In the genomic region with DNA sequence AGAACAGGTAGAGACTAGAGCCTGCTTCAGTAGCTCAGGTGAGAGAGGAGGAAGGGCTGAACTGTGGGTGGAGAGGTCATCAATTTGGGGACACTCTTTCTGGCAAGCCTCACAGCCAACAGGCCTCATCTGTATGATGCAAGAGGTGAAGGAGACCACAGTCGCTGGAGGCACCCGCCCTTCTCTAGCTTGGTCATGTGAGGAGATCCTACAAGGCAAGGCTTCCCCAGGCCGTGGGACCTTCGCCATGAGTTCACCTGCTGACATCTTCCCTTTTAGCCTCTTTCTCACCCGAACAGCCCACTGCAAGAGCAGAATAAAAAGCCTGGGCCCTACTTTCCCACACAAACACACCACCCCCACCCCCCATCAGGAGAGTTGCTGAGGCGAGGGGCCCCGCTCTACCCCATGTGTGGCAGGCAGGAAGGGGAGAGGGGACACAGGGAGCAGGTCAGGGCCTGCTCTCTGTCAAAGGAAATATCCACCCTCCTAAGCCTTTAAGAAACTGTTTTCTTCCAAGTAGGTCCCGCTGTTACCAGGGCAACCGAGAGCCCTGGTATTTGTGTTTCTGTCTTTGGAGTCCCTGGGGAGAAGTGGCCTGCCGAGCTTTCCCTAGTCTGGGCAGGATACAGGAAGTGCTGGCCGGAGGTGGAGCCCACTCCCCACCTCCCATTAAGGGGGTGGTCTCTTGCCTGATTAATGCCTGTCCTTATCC, we compare ENCODE assay signal across 10 cellular contexts. TPM values are rescaled to one million over a fixed set of nuclear protein-coding genes. Genes with fewer than 3 reads are reported as not detected.
DNase-seq lines count a peak whose midpoint lies in the region; ATAC-seq and TF ChIP-seq lines count a peak whose summit lies in the region.
"Had no signal": no experiment of that assay in that cellular context is flagged by ENCODE, and none has a peak within 500 bp of the region (broad histone marks: within the 10 kb centered on the region; RNA-seq: fewer than 3 reads in every experiment).

No MANE protein-coding gene starts in this region.

- WGBS in ectodermal cell, 2 experiments, result 19 to 24% methylated on average over 8 to 11 of the region's 11 CpGs

- TF ChIP-seq POLR2A in vagina (IDR thresholded peaks at IDR 0.05), result no peak

- no peaks in the 10 kb centered on the region for H3K27me3 ChIP-seq in ectodermal cell (ENCODE audit: control insufficient read depth, insufficient read depth, low read length, poor library complexity, severe bottlenecking)
- H3K27me3 ChIP-seq in vagina, result no peaks in the 10 kb centered on the region

- H3K4me1 ChIP-seq in ectodermal cell (ENCODE audit: control insufficient read depth, insufficient read depth, low read length), result no peaks in the 10 kb centered on the region
- no peaks in the 10 kb centered on the region for H3K4me1 ChIP-seq in mucosa of descending colon (ENCODE audit: low read depth)
- peaks cover 29% of the 10 kb centered on the region for H3K4me1 ChIP-seq in vagina

- no peak for TF ChIP-seq CTCF in mucosa of descending colon (IDR thresholded peaks at IDR 0.05)
- TF ChIP-seq CTCF in vagina (IDR thresholded peaks at IDR 0.05), result no peak

- ATAC-seq in mucosa of descending colon (peak; percentile 5), HG02759 (IDR thresholded peaks at IDR 0.05; ENCODE audit: unreplicated experiment) (no peak)

- H3K27ac ChIP-seq in ectodermal cell (ENCODE audit: insufficient read depth, low read depth, low read length, poor library complexity, severe bottlenecking) (peak overlapping the region; percentile 67), vagina (peak overlapping the region; percentile 46)

- DNase-seq in NCI-H524 (lab: John Stamatoyannopoulos, UW), result peak; percentile 72 to 82
- no peak for DNase-seq in NCI-H524 treated with DMSO at 0.1 percent for 48 hours (lab: John Stamatoyannopoulos, UW)
- peak in 1 of 3 donors; percentile 21 for DNase-seq in mucosa of descending colon
- DNase-seq in vagina (ENCODE audit: extremely low spot score in 2 of 2), result no peak
- no peak for DNase-seq in stimulated activated CD4-positive, alpha-beta T cell treated with anti-CD3 and anti-CD28 coated beads, Interleukin-4, amount 100 ng/mL, for 1 hour
- no peak for DNase-seq in glomerular visceral epithelial cell (ENCODE audit: extremely low spot score)
- DNase-seq: activated CD4-positive, alpha-beta T cell treated with anti-CD3 and anti-CD28 coated beads, Interleukin-2, amount 50 U/mL, for 1 hour; NCI-H187 had no signal

- no peak overlapping the region for H3K4me3 ChIP-seq in ectodermal cell (ENCODE audit: insufficient read depth, low read depth, low read length)
- no peak overlapping the region for H3K4me3 ChIP-seq in mucosa of descending colon
- no peak overlapping the region for H3K4me3 ChIP-seq in vagina

- H3K36me3 ChIP-seq in ectodermal cell (ENCODE audit: control insufficient read depth, insufficient read depth, low read length) (no peaks in the 10 kb centered on the region), mucosa of descending colon (ENCODE audit: low read depth) (no peaks in the 10 kb centered on the region), vagina (no peaks in the 10 kb centered on the region)

- intact Hi-C loops in mucosa of descending colon (cut with DNase I, micrococcal nuclease) (loop anchor here in 1 of 2 donors (10.0 kb wide), 1 partner anchor 99 kb away; no protein-coding TSS in a partner anchor), vagina (cut with DNase I) (no loop called here)

- H3K9me3 ChIP-seq in ectodermal cell (ENCODE audit: control insufficient read depth, low read length) (no peaks in the 10 kb centered on the region), mucosa of descending colon (no peaks in the 10 kb centered on the region), vagina (no peaks in the 10 kb centered on the region)

RNA-seq across cellular contexts. Expression of gene RTL5, which starts 8.1 kb away (rescaled TPM):
- 8.9 TPM for polyA plus RNA-seq in ectodermal cell (2013, experiment 1 of 4)
- polyA plus RNA-seq in ectodermal cell (2013, experiment 2 of 4), result 8.0 TPM
- 6.8 TPM for polyA plus RNA-seq in ectodermal cell (2013, experiment 3 of 4)
- polyA plus RNA-seq in ectodermal cell (2013, experiment 4 of 4), result 7.2 TPM
- total RNA-seq in mucosa of descending colon (10 to 100 TPM in 1 of 3 donors, 1 to 10 TPM in 1, under 1 TPM in 1; 0.75 to 13.5 (median 2.7) TPM), vagina (4.4 TPM)

RNA-seq across cellular contexts. Expression of gene PIN4, which starts 57.9 kb away (rescaled TPM):
- polyA plus RNA-seq in ectodermal cell (2013, experiment 1 of 4), result 30.9 TPM
- polyA plus RNA-seq in ectodermal cell (2013, experiment 2 of 4), result 30.6 TPM
- 25.9 TPM for polyA plus RNA-seq in ectodermal cell (2013, experiment 3 of 4)
- 27.6 TPM for polyA plus RNA-seq in ectodermal cell (2013, experiment 4 of 4)
- total RNA-seq in mucosa of descending colon (10 to 100 TPM; 10.8 to 11.7 (median 11.3) TPM), vagina (12.0 TPM)

Comparison
In these comparisons a context has a peak if more than half of its experiments do, and no peak if none do; other contexts are left out.
1. DNase-seq: peak in NCI-H524 (2 of 2); none in NCI-H524 treated with DMSO at 0.1 percent for 48 hours (single experiment), vagina (0 of 2), stimulated activated CD4-positive, alpha-beta T cell treated with anti-CD3 and anti-CD28 coated beads, Interleukin-4, amount 100 ng/mL, for 1 hour (single experiment) and glomerular visceral epithelial cell (single experiment).